ENCODE assay signal across 8 cellular contexts in the genomic region with DNA sequence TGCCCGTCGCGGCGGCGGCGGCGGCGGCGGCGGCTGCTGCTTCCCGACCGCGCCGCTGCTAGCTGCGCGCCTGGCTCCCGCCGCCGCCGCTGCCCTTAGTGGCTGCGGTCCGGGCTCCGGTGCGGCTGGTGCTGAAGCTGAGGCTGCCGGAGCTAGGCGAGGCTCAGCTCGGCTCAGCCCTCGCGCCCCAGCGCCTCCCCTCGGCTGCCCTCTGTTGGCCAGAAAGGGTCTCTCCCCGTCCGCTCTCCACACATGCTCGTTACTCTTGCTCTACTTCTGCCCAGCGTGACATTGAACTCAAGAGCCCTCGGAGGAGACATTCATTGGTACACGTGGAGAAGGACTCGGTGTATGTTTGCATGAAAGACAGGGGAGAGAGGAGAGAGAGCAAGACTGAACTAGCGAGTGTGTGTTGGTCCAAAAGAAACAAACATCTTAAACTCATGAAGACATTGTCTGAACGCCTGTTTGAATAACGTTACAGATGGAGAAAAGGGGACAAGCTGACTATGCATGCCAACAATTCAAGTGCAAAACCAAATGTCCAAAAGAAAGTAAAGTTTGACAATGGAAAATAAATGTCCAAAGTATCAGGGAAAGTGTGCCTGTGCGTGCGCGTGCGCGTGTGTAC. TPM values are rescaled to one million over a fixed set of nuclear protein-coding genes. Genes with fewer than 3 reads are reported as not detected.
DNase-seq lines count a peak whose midpoint lies in the region; ATAC-seq and TF ChIP-seq lines count a peak whose summit lies in the region.

A gene (minus strand): TSS at position 175 of the 631 bp plus-strand sequence.

- H3K4me1 ChIP-seq in adipocyte (ENCODE audit: control insufficient read depth, insufficient read depth, low read length) (no peaks in the 10 kb centered on the region), left ventricle myocardium inferior (peaks cover 12% of the 10 kb centered on the region)

- TF ChIP-seq CTCF in left ventricle myocardium inferior (IDR thresholded peaks at IDR 0.05; ENCODE audit: borderline replicate concordance), result peak; percentile 83

- ATAC-seq in HG02623 (IDR thresholded peaks at IDR 0.05; ENCODE audit: unreplicated experiment), result peak; percentile 80

- H3K27ac ChIP-seq in left ventricle myocardium inferior (replicated peaks), result no peak within 1 kb of the TSS

- H3K27me3 ChIP-seq in adipocyte (replicated peaks; ENCODE audit: control insufficient read depth, insufficient read depth, low read length) (peaks cover 17% of the 10 kb centered on the region), left ventricle myocardium inferior (ENCODE audit: low read depth) (peaks cover 84% of the 10 kb centered on the region)

- DNase-seq in GM04503 (ENCODE audit: low read depth) (peak; percentile 12), NCI-H2227 (lab: John Stamatoyannopoulos, UW; ENCODE audit: unreplicated experiment) (peak; percentile 54), adipocyte (ENCODE audit: low read depth) (peak; percentile 16), left ventricle myocardium inferior (peak; percentile 74), posterior vena cava (ENCODE audit: low spot score) (peak; percentile 92), NCI-H146 (lab: John Stamatoyannopoulos, UW) (no peak), EL (no peak)

- intact Hi-C loops in left ventricle myocardium inferior (cut with micrococcal nuclease), result no loop called here
- intact Hi-C loops in posterior vena cava (cut with DNase I), result no loop called here

- H3K4me3 ChIP-seq in adipocyte (ENCODE audit: low read length) (no peak within 1 kb of the TSS), left ventricle myocardium inferior (peak within 1 kb of the TSS; percentile 58)

- H3K9me3 ChIP-seq in adipocyte (ENCODE audit: control insufficient read depth, low read length) (no peaks in the 10 kb centered on the region), left ventricle myocardium inferior (replicated peaks) (no peaks in the 10 kb centered on the region)

- no peak within 1 kb of the TSS for H3K9ac ChIP-seq in adipocyte (ENCODE audit: low read length)

- H3K36me3 ChIP-seq in adipocyte (ENCODE audit: control insufficient read depth, insufficient read depth, low read length, severe bottlenecking) (no peaks in the 10 kb centered on the region), left ventricle myocardium inferior (no peaks in the 10 kb centered on the region)

RNA-seq across cellular contexts. Expression of the gene that starts here (rescaled TPM):
- total RNA-seq in left ventricle myocardium inferior, result 0.14 TPM
- not detected for total RNA-seq in posterior vena cava

Comparison
In these comparisons a context has a peak if more than half of its experiments do, and no peak if none do; other contexts are left out.
1. Peak in DNase-seq and H3K4me3 ChIP-seq in left ventricle myocardium inferior; RNA of the gene not detected or under 1 TPM.
2. Peak in DNase-seq in posterior vena cava; RNA of the gene not detected or under 1 TPM.
3. DNase-seq: peak in GM04503 (single experiment), NCI-H2227 (single experiment) and adipocyte (single experiment); none in NCI-H146 (single experiment) and EL (single experiment).